26 cellular contexts compared by ENCODE assay signal in genomic region chr10:65900271-65900670, GRCh38.
"Had no signal": no experiment of that assay in that cellular context is flagged by ENCODE, and none has a peak within 500 bp of the region (broad histone marks: within the 10 kb centered on the region; RNA-seq: fewer than 3 reads in every experiment).

No MANE protein-coding gene starts in this region.

- FAIRE-seq: HTR-8/SVneo had no signal

- H3K4me3 Mint-ChIP-seq: T-cell; T-helper 1 cell treated with Interleukin-12 subunit alpha and Interleukin-12 subunit beta and Interleukin-4 antibody, amounts not matched to agents 30 μg/mL and 1 μg/mL, for 36 hours had no signal

- DNase-seq: Kasumi-1, KG1, MM.1S, NCI-H1048, NCI-H1105, NCI-H1417, NCI-H1436 treated with DMSO at 0.1 percent for 48 hours, NCI-H187, NCI-H2029, NCI-H2081 treated with DMSO at 0.1 percent for 48 hours, NCI-H2171, NCI-H226, NCI-H446, NCI-H510A, NCI-H524 treated with DMSO at 0.1 percent for 48 hours, NCI-H69, NCI-H774, SHP77, SW 1271, T-cell had no signal

- H3K27ac ChIP-seq: HL-60, RWPE1, SK-N-MC had no signal

- H3K27ac Mint-ChIP-seq: T-cell; T-helper 1 cell treated with Interleukin-12 subunit alpha and Interleukin-12 subunit beta and Interleukin-4 antibody, amounts not matched to agents 30 μg/mL and 1 μg/mL, for 36 hours had no signal

- ATAC-seq: Panc1, T-cell had no signal

- H3K4me1 Mint-ChIP-seq: T-cell had no signal

- H3K27me3 Mint-ChIP-seq: T-cell had no signal

- H3K9me3 Mint-ChIP-seq: T-helper 1 cell treated with Interleukin-12 subunit alpha and Interleukin-12 subunit beta and Interleukin-4 antibody, amounts not matched to agents 30 μg/mL and 1 μg/mL, for 36 hours had no signal

- H3K36me3 Mint-ChIP-seq: T-cell had no signal

- H3K4me3 ChIP-seq: SK-N-MC had no signal
